In genomic region chr4:121380448-121381147, GRCh38 we compare ENCODE assay signal across 1 cellular context.
TF ChIP-seq lines count a peak whose summit lies in the region.

Gene QRFPR (minus strand): TSS chr4:121381018. CDS start chr4:121380647, 371 bp downstream.

TF ChIP-seq in K562, 482 proteins besides CTCF, POLR2A, EP300 and RAD21 (continued from another document):
- TF ChIP-seq UBTF (IDR thresholded peaks at IDR 0.05; ENCODE audit: borderline replicate concordance in 1 of 2, low read depth in 2 of 2, low read length in 2 of 2) (no peak), SIN3A (IDR thresholded peaks at IDR 0.05; ENCODE audit: borderline replicate concordance in 2 of 2, control insufficient read depth in 1 of 2, low read depth in 2 of 2, low read length in 2 of 2) (no peak), TEAD1 (CRISPR knock-in tag; IDR thresholded peaks at IDR 0.05) (no peak), PCBP2 (IDR thresholded peaks at IDR 0.05; ENCODE audit: low read depth, low read length, poor library complexity, severe bottlenecking) (no peak), RREB1 (CRISPR knock-in tag; IDR thresholded peaks at IDR 0.05) (no peak), SMAD3 (CRISPR knock-in tag; conservative IDR thresholded peaks at IDR 0.05) (no peak), HNRNPL (IDR thresholded peaks at IDR 0.05; ENCODE audit: low read depth, low read length) (no peak), NUFIP1 (IDR thresholded peaks at IDR 0.05; ENCODE audit: partially characterized antibody) (no peak), LEF1 (IDR thresholded peaks at IDR 0.05) (no peak)
TF ChIP-seq in K562: peak in this region for 0.
